13 cellular contexts compared by ENCODE assay signal in genomic region chr11:87300640-87301381, GRCh38.
DNase-seq lines count a peak whose midpoint lies in the region; ATAC-seq and TF ChIP-seq lines count a peak whose summit lies in the region.
"Had no signal": no experiment of that assay in that cellular context is flagged by ENCODE, and none has a peak within 500 bp of the region (broad histone marks: within the 10 kb centered on the region; RNA-seq: fewer than 3 reads in every experiment).

No MANE protein-coding gene starts in this region.

- no peaks in the 10 kb centered on the region for H3K36me3 ChIP-seq in right atrium auricular region
- H3K36me3 ChIP-seq in subcutaneous abdominal adipose tissue (ENCODE audit: control insufficient read depth in 5 of 5, insufficient read depth in 5 of 5, low read length in 5 of 5) = peaks cover 0 to 8% (median 6%) of the 10 kb centered on the region in 5 donors

- in situ Hi-C loops in G401 (cut with HindIII; ENCODE audit: low sequenced_read_pairs) = no loop called here

- intact Hi-C loops in Right ventricle myocardium inferior (cut with DNase I) = no loop called here

- H3K4me1 ChIP-seq in right atrium auricular region (no peaks in the 10 kb centered on the region), subcutaneous abdominal adipose tissue (ENCODE audit: control insufficient read depth in 5 of 5, insufficient read depth in 5 of 5, low read length in 5 of 5) (peaks cover 0 to 11% (median 5%) of the 10 kb centered on the region in 5 donors)

- H3K4me3 ChIP-seq in right atrium auricular region = no peak overlapping the region
- H3K4me3 ChIP-seq in cardiac fibroblast (replicated peaks in 1 of 2; ENCODE audit: low read depth in 2 of 2, low read length in 2 of 2) = no peak overlapping the region
- H3K4me3 ChIP-seq in subcutaneous abdominal adipose tissue (ENCODE audit: low read depth in 1 of 5, low read length in 5 of 5) = no peak overlapping the region

- peak; percentile 29 for ATAC-seq in Right ventricle myocardium inferior
- ATAC-seq in HG03520 (IDR thresholded peaks at IDR 0.05; ENCODE audit: unreplicated experiment) = peak; percentile 75
- ATAC-seq: activated CD8-positive, alpha-beta T cell treated with anti-CD3 and anti-CD28 coated beads for 36 hours had no signal

- no peak for DNase-seq in Right ventricle myocardium inferior (ENCODE audit: missing footprints)
- no peak for DNase-seq in right atrium auricular region (ENCODE audit: low spot score)
- peak; percentile 13 to 14 for DNase-seq in cardiac fibroblast (ENCODE audit: low read depth in 2 of 2)
- DNase-seq in G401 (ENCODE audit: low spot score) = no peak
- DNase-seq in T1000 (lab: John Stamatoyannopoulos, UW) = no peak
- DNase-seq in NK-92 (lab: John Stamatoyannopoulos, UW; ENCODE audit: unreplicated experiment) = no peak
- DNase-seq: activated CD8-positive, alpha-beta T cell treated with anti-CD3 and anti-CD28 coated beads for 36 hours; central memory CD4-positive, alpha-beta T cell; H9; Kasumi-1; RPMI8226 had no signal

- no peak for TF ChIP-seq CTCF in right atrium auricular region (IDR thresholded peaks at IDR 0.05)
- TF ChIP-seq CTCF in cardiac fibroblast (IDR thresholded peaks at IDR 0.05; ENCODE audit: low read depth, low read length) = no peak

- H3K9ac ChIP-seq in subcutaneous abdominal adipose tissue (ENCODE audit: low read length in 5 of 5) = no peak overlapping the region

- H3K27ac ChIP-seq in right atrium auricular region (no peak overlapping the region), subcutaneous abdominal adipose tissue (ENCODE audit: low read depth, low read length) (peak overlapping the region; percentile 39)

- H3K9me3 ChIP-seq in right atrium auricular region (no peaks in the 10 kb centered on the region), subcutaneous abdominal adipose tissue (ENCODE audit: control insufficient read depth in 5 of 5, low read length in 5 of 5) (no peaks in the 10 kb centered on the region)

- no peaks in the 10 kb centered on the region for H3K27me3 ChIP-seq in right atrium auricular region
- no peaks in the 10 kb centered on the region for H3K27me3 ChIP-seq in subcutaneous abdominal adipose tissue (ENCODE audit: control insufficient read depth in 5 of 5, insufficient read depth in 4 of 5, low read length in 5 of 5)

Comparison
In these comparisons a context has a peak if more than half of its experiments do, and no peak if none do; other contexts are left out.
1. DNase-seq: peak in cardiac fibroblast (2 of 2); none in Right ventricle myocardium inferior (single experiment), right atrium auricular region (single experiment), G401 (single experiment), T1000 (single experiment) and NK-92 (single experiment).